23 cellular contexts compared by ENCODE assay signal in the genomic region with DNA sequence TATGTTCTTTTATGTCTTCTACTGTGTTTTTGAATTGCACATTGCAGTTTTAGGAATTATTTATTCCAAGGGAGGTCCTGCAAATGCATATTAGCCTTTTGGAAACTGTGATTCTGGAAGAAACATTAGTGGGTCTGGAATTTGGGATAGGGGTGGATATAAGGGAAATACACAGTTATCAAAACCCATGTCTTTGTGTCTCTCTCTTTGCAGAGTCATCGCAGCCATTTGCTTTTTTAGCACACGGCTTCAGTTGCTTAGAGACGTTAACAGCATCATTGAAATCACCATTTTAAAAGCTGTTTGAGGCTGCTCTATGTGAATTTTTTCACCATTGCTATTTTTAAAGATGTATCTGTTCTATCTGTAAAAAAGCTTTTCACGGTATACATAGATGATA. TPM values are rescaled to one million over a fixed set of nuclear protein-coding genes. Genes with fewer than 3 reads are reported as not detected.
DNase-seq lines count a peak whose midpoint lies in the region; ATAC-seq and TF ChIP-seq lines count a peak whose summit lies in the region.
"Had no signal": no experiment of that assay in that cellular context is flagged by ENCODE, and none has a peak within 500 bp of the region (broad histone marks: within the 10 kb centered on the region; RNA-seq: fewer than 3 reads in every experiment).

No MANE protein-coding gene starts in this region.

- in situ Hi-C loops in mammary epithelial cell (cut with MboI; ENCODE audit: low sequenced_read_pairs in 2 of 2): loop anchor here in 1 of 2 donors (25.0 kb wide), 1 partner anchor 113 kb away; no protein-coding TSS in a partner anchor

- no peaks in the 10 kb centered on the region for H3K9me3 Mint-ChIP-seq in mesothelial cell of epicardium
- H3K9me3 Mint-ChIP-seq: activated CD4-positive, alpha-beta T cell treated with anti-CD3 and anti-CD28 coated beads, Interleukin-2, amount 10 ng/mL, durations not matched to agents 7 days and 5 days; activated naive CD4-positive, alpha-beta T cell treated with anti-CD3 and anti-CD28 coated beads for 36 hours; IgD-negative memory B cell; naive thymus-derived CD8-positive, alpha-beta T cell had no signal

- ATAC-seq in GM18517 (IDR thresholded peaks at IDR 0.05; ENCODE audit: unreplicated experiment) (no peak), HG03460 (IDR thresholded peaks at IDR 0.05; ENCODE audit: unreplicated experiment) (no peak)
- ATAC-seq: naive thymus-derived CD8-positive, alpha-beta T cell; upper lobe of right lung had no signal

- H3K4me1 ChIP-seq in Karpas-422 (ENCODE audit: low read length): peaks cover 41% of the 10 kb centered on the region
- H3K4me1 ChIP-seq in mammary epithelial cell (ENCODE audit: insufficient read depth, low read length): peaks cover 31% of the 10 kb centered on the region
- H3K4me1 ChIP-seq: Caco-2, prostate gland, upper lobe of right lung had no signal

- H3K27ac Mint-ChIP-seq in mesothelial cell of epicardium: peak overlapping the region; percentile 1
- H3K27ac Mint-ChIP-seq: activated CD4-positive, alpha-beta T cell treated with anti-CD3 and anti-CD28 coated beads, Interleukin-2, amount 10 ng/mL, durations not matched to agents 7 days and 5 days; activated naive CD4-positive, alpha-beta T cell treated with anti-CD3 and anti-CD28 coated beads for 36 hours; naive thymus-derived CD8-positive, alpha-beta T cell had no signal

- H3K27me3 Mint-ChIP-seq in mesothelial cell of epicardium (ENCODE audit: low read depth): no peaks in the 10 kb centered on the region
- H3K27me3 Mint-ChIP-seq: activated CD4-positive, alpha-beta T cell treated with anti-CD3 and anti-CD28 coated beads, Interleukin-2, amount 10 ng/mL, durations not matched to agents 7 days and 5 days; IgD-negative memory B cell; naive thymus-derived CD8-positive, alpha-beta T cell had no signal

- H3K4me3 Mint-ChIP-seq in mesothelial cell of epicardium: no peak overlapping the region
- H3K4me3 Mint-ChIP-seq: activated CD4-positive, alpha-beta T cell treated with anti-CD3 and anti-CD28 coated beads, Interleukin-2, amount 10 ng/mL, durations not matched to agents 7 days and 5 days; activated naive CD4-positive, alpha-beta T cell treated with anti-CD3 and anti-CD28 coated beads for 36 hours; IgD-negative memory B cell; naive thymus-derived CD8-positive, alpha-beta T cell had no signal

- H3K9me2 ChIP-seq in Karpas-422 (replicated peaks; ENCODE audit: insufficient read depth, low read length): no peaks in the 10 kb centered on the region

- intact Hi-C loops in mammary epithelial cell (cut with micrococcal nuclease): no loop called here

- H3K79me2 ChIP-seq in Karpas-422 (ENCODE audit: low read length) (peaks cover 10% of the 10 kb centered on the region), mammary epithelial cell (ENCODE audit: insufficient read depth, low read length) (no peaks in the 10 kb centered on the region)

- H3K9ac ChIP-seq in Karpas-422 (ENCODE audit: low read length) (no peak overlapping the region), mammary epithelial cell (ENCODE audit: insufficient read depth, low read length) (no peak overlapping the region)

- peaks cover 10% of the 10 kb centered on the region for H3K4me1 Mint-ChIP-seq in mesothelial cell of epicardium
- H3K4me1 Mint-ChIP-seq: activated CD4-positive, alpha-beta T cell treated with anti-CD3 and anti-CD28 coated beads, Interleukin-2, amount 10 ng/mL, durations not matched to agents 7 days and 5 days had no signal

- peaks cover 22% of the 10 kb centered on the region for H3K36me3 Mint-ChIP-seq in mesothelial cell of epicardium

- dilution Hi-C loops in mammary epithelial cell (cut with HindIII; ENCODE audit: low sequenced_read_pairs): loop anchor here (5.0 kb wide), 1 partner anchor 68 kb away; no protein-coding TSS in a partner anchor

- H3K9me3 ChIP-seq in Karpas-422 (ENCODE audit: low read length): no peaks in the 10 kb centered on the region
- H3K9me3 ChIP-seq in mammary epithelial cell (replicated peaks; ENCODE audit: insufficient read depth, low read length): no peaks in the 10 kb centered on the region
- H3K9me3 ChIP-seq: Caco-2, prostate gland, SJCRH30, upper lobe of right lung had no signal

- H2AFZ ChIP-seq in Karpas-422 (ENCODE audit: low read length) (no peak overlapping the region), mammary epithelial cell (ENCODE audit: low read depth, low read length) (no peak overlapping the region)

- H3K36me3 ChIP-seq in Karpas-422 (ENCODE audit: insufficient read depth, low read length): peaks cover 32% of the 10 kb centered on the region
- peaks cover 19% of the 10 kb centered on the region for H3K36me3 ChIP-seq in mammary epithelial cell (ENCODE audit: insufficient read depth, low read length)

- H3K4me3 ChIP-seq in Karpas-422 (ENCODE audit: low read length) (no peak overlapping the region), mammary epithelial cell (replicated peaks in 1 of 3; ENCODE audit: insufficient read depth in 1 of 3, low read depth in 2 of 3, low read length in 3 of 3) (no peak overlapping the region)
- H3K4me3 ChIP-seq: prostate gland, SJCRH30, upper lobe of right lung had no signal

- H3K4me2 ChIP-seq in Karpas-422 (ENCODE audit: low read depth, low read length, poor library complexity, severe bottlenecking) (no peak overlapping the region), mammary epithelial cell (ENCODE audit: insufficient read depth, low read depth, low read length) (no peak overlapping the region)

- no TSS peak for BruUV-seq in mammary epithelial cell (replicated peaks; lab: Mats Ljungman, UMichigan)

- no peak for TF ChIP-seq CTCF in mammary epithelial cell (conservative IDR thresholded peaks at IDR 0.05 in 1 of 2, IDR thresholded peaks at IDR 0.05 in 1 of 2; ENCODE audit: extremely low read depth in 1 of 2, insufficient read depth in 1 of 2, low read depth in 1 of 2, low read length in 2 of 2)
- TF ChIP-seq CTCF in mesothelial cell of epicardium (IDR thresholded peaks at IDR 0.05; ENCODE audit: unreplicated experiment): no peak

- H4K20me1 ChIP-seq in Karpas-422 (ENCODE audit: insufficient read depth, low read depth, low read length): no peaks in the 10 kb centered on the region
- H4K20me1 ChIP-seq in mammary epithelial cell (ENCODE audit: insufficient read depth, low read length): no peaks in the 10 kb centered on the region

- H3K27ac ChIP-seq in Karpas-422 (ENCODE audit: low read length) (peak overlapping the region; percentile 45; the same call in 1 of the 2 replicates), mammary epithelial cell (ENCODE audit: insufficient read depth, low read depth, low read length) (peak overlapping the region; percentile 53)
- H3K27ac ChIP-seq: prostate gland, SJCRH30, upper lobe of right lung had no signal

- CTCF ChIA-PET in mammary epithelial cell (lab: Charles Lee; ENCODE audit: low non-redundant PET): no interaction called here

- DNase-seq in Ammon's horn (ENCODE audit: low spot score) (peak; percentile 15), Karpas-422 (no peak), mammary epithelial cell (no peak), mesothelial cell of epicardium (ENCODE audit: low spot score in 2 of 2, unreplicated experiment in 2 of 2) (no peak), NCI-H2029 treated with DMSO at 0.1 percent for 48 hours (lab: John Stamatoyannopoulos, UW) (no peak), A172 (ENCODE audit: low spot score) (no peak)
- DNase-seq: activated CD4-positive, alpha-beta T cell treated with anti-CD3 and anti-CD28 coated beads, Interleukin-2, amount 10 ng/mL, durations not matched to agents 7 days and 5 days; activated naive CD4-positive, alpha-beta T cell treated with anti-CD3 and anti-CD28 coated beads for 36 hours; Caco-2; dermis blood vessel endothelial cell; naive thymus-derived CD8-positive, alpha-beta T cell; NCI-H2081 treated with DMSO at 0.1 percent for 48 hours; NCI-H526; SJCRH30; stimulated activated CD4-positive, alpha-beta T cell treated with anti-CD3 and anti-CD28 coated beads, Interleukin-15, amount 100 ng/mL, for 24 hours; stimulated activated naive CD4-positive, alpha-beta T cell treated with Interleukin-2 at 50 U/mL for 16 hours; T-helper 9 cell; upper lobe of right lung had no signal

- H3K27me3 ChIP-seq in Karpas-422 (ENCODE audit: low read length) (no peaks in the 10 kb centered on the region), mammary epithelial cell (ENCODE audit: insufficient read depth, low read length) (no peaks in the 10 kb centered on the region)
- H3K27me3 ChIP-seq: SJCRH30, upper lobe of right lung had no signal

- 94% methylated on average over 4 of the region's 4 CpGs for WGBS in mammary epithelial cell (ENCODE audit: low coverage, missing lambda C conversion rate)

RNA-seq across cellular contexts. Expression of a gene that starts 47.3 kb away (rescaled TPM):
- 0.11 TPM in 1 of 2 replicates, not detected in the other for total RNA-seq in Karpas-422 (2014; rRNA removed; shearing (Covaris generic); ENCODE audit: low replicate concordance)
- total RNA-seq in mammary epithelial cell: under 1 TPM in 1 of 2 donors, not detected in 1; under 0.01 TPM
- not detected for polyA plus RNA-seq in mammary epithelial cell
- not detected for polyA minus RNA-seq in mammary epithelial cell
- total RNA-seq in mesothelial cell of epicardium: not detected in 3 replicates
- total RNA-seq in A172 (2014; rRNA removed; shearing (Covaris generic)): not detected in 2 replicates
- total RNA-seq: Caco-2, epithelial cell of proximal tubule, prostate gland, SJCRH30 had no signal
- polyA plus RNA-seq: IgD-negative memory B cell; naive thymus-derived CD8-positive, alpha-beta T cell had no signal
